8 cellular contexts compared by ENCODE assay signal in genomic region chr7:129781128-129781855, GRCh38.
DNase-seq lines count a peak whose midpoint lies in the region; ATAC-seq and TF ChIP-seq lines count a peak whose summit lies in the region.

No MANE protein-coding gene starts in this region.

- in situ Hi-C loops in SK-MEL-5 (cut with HindIII; ENCODE audit: low pct_unique_long_range_greater_than_20kb, low sequenced_read_pairs) = no loop called here

- ATAC-seq in upper lobe of left lung (ENCODE audit: low FRiP score in 2 of 2) (no peak), HG03139 (IDR thresholded peaks at IDR 0.05; ENCODE audit: unreplicated experiment) (no peak)

- 3 to 6% methylated on average over 23 to 30 of the region's 40 CpGs for WGBS in upper lobe of left lung, 2 donors

- no peaks in the 10 kb centered on the region for H3K9me3 ChIP-seq in left ventricle myocardium inferior (replicated peaks)
- H3K9me3 ChIP-seq in upper lobe of left lung = no peaks in the 10 kb centered on the region

- intact Hi-C loops in left ventricle myocardium inferior (cut with micrococcal nuclease) = no loop called here
- intact Hi-C loops in cardiac septum (cut with DNase I) = no loop called here
- intact Hi-C loops in dorsolateral prefrontal cortex (cut with DNase I) = no loop called here

- no peak for TF ChIP-seq EP300 in upper lobe of left lung (IDR thresholded peaks at IDR 0.05)

- no peaks in the 10 kb centered on the region for H3K36me3 Mint-ChIP-seq in glutamatergic neuron (ENCODE audit: unreplicated experiment)

- no peaks in the 10 kb centered on the region for H3K36me3 ChIP-seq in left ventricle myocardium inferior
- no peaks in the 10 kb centered on the region for H3K36me3 ChIP-seq in upper lobe of left lung

- H3K4me1 ChIP-seq in left ventricle myocardium inferior = peaks cover 75% of the 10 kb centered on the region
- H3K4me1 ChIP-seq in upper lobe of left lung = peaks cover 65 to 78% (median 74%) of the 10 kb centered on the region in 4 donors

- H3K27me3 ChIP-seq in left ventricle myocardium inferior (ENCODE audit: low read depth) (peaks cover 100% of the 10 kb centered on the region), upper lobe of left lung (peaks cover 4 to 92% (median 67%) of the 10 kb centered on the region in 4 donors), dorsolateral prefrontal cortex (peaks cover 15 to 99% (median 91%) of the 10 kb centered on the region in 45 donors)

- H3K27ac ChIP-seq in left ventricle myocardium inferior (replicated peaks) (no peak overlapping the region), upper lobe of left lung (no peak overlapping the region), dorsolateral prefrontal cortex (no peak overlapping the region)

- peaks cover 32% of the 10 kb centered on the region for H3K27me3 Mint-ChIP-seq in glutamatergic neuron (ENCODE audit: unreplicated experiment)

- peak overlapping the region; percentile 62 for H3K4me3 ChIP-seq in left ventricle myocardium inferior
- peak overlapping the region in 3 of 4 donors; percentile 58 to 69 (median 66) for H3K4me3 ChIP-seq in upper lobe of left lung
- peak overlapping the region in 26 of 59 donors; percentile 5 to 60 (median 48) for H3K4me3 ChIP-seq in dorsolateral prefrontal cortex

- peaks cover 11% of the 10 kb centered on the region for H3K4me1 Mint-ChIP-seq in glutamatergic neuron (ENCODE audit: low read depth, unreplicated experiment)

- peak overlapping the region; percentile 96 for H3K27ac Mint-ChIP-seq in glutamatergic neuron (ENCODE audit: unreplicated experiment)

- TF ChIP-seq POLR2A in upper lobe of left lung (IDR thresholded peaks at IDR 0.05) = no peak

- TF ChIP-seq CTCF in left ventricle myocardium inferior (IDR thresholded peaks at IDR 0.05; ENCODE audit: borderline replicate concordance) (no peak), glutamatergic neuron (IDR thresholded peaks at IDR 0.05; ENCODE audit: partially characterized antibody, unreplicated experiment) (no peak), upper lobe of left lung (IDR thresholded peaks at IDR 0.05) (no peak), dorsolateral prefrontal cortex (IDR thresholded peaks at IDR 0.05 in 54 of 56, conservative IDR thresholded peaks at IDR 0.05 in 2 of 56; ENCODE audit: low read depth in 1 of 56, partially characterized antibody in 56 of 56) (no peak)

- DNase-seq in left ventricle myocardium inferior (no peak), cardiac septum (ENCODE audit: low spot score) (no peak), SK-MEL-5 (ENCODE audit: low read depth, low spot score) (peak; percentile 21), glutamatergic neuron (no peak), upper lobe of left lung (no peak), superior temporal gyrus (ENCODE audit: extremely low spot score) (no peak), dorsolateral prefrontal cortex (no peak)

- H3K9me3 Mint-ChIP-seq in glutamatergic neuron (ENCODE audit: unreplicated experiment) = peaks cover 28% of the 10 kb centered on the region

- peak overlapping the region; percentile 89 for H3K4me3 Mint-ChIP-seq in glutamatergic neuron (ENCODE audit: unreplicated experiment)
